In genomic region chr3:45224824-45225464, GRCh38 we compare ENCODE assay signal across 8 cellular contexts. TPM values are rescaled to one million over a fixed set of nuclear protein-coding genes. Genes with fewer than 3 reads are reported as not detected.
DNase-seq lines count a peak whose midpoint lies in the region; ATAC-seq and TF ChIP-seq lines count a peak whose summit lies in the region.

No MANE protein-coding gene starts in this region.

- peaks cover 87% of the 10 kb centered on the region for H3K27me3 Mint-ChIP-seq in activated T-cell treated with anti-CD3 and anti-CD28 coated beads, Interleukin-2, amount 50 U/mL, for 72 hours (ENCODE audit: low read depth)
- H3K27me3 Mint-ChIP-seq in natural killer cell (ENCODE audit: low read depth in 2 of 2) = peaks cover 56 to 74% of the 10 kb centered on the region in 2 donors

- ATAC-seq in HG02623 (IDR thresholded peaks at IDR 0.05; ENCODE audit: unreplicated experiment) = peak; percentile 23
- peak; percentile 43 to 59 for ATAC-seq in activated T-cell treated with anti-CD3 and anti-CD28 coated beads, Interleukin-2, amount 50 U/mL, for 72 hours (replicated peaks in 1 of 2)
- ATAC-seq in natural killer cell = peak; percentile 16 to 38 (median 30)

- H3K4me1 Mint-ChIP-seq in activated T-cell treated with anti-CD3 and anti-CD28 coated beads, Interleukin-2, amount 50 U/mL, for 72 hours (ENCODE audit: low read depth) = peaks cover 15% of the 10 kb centered on the region
- peaks cover 6 to 8% of the 10 kb centered on the region in 2 donors for H3K4me1 Mint-ChIP-seq in natural killer cell

- intact Hi-C loops in natural killer cell (cut with micrococcal nuclease) = no loop called here

- H3K4me3 Mint-ChIP-seq in activated T-cell treated with anti-CD3 and anti-CD28 coated beads, Interleukin-2, amount 50 U/mL, for 72 hours = peak overlapping the region; percentile 88 to 89
- H3K4me3 Mint-ChIP-seq in natural killer cell = peak overlapping the region; percentile 86

- DNase-seq in activated T-cell treated with anti-CD3 and anti-CD28 coated beads, Interleukin-2, amount 50 U/mL, for 1 hour = peak; percentile 30
- no peak for DNase-seq in activated T-cell treated with anti-CD3 and anti-CD28 coated beads for 4 hours
- peak; percentile 49 for DNase-seq in NCI-H226
- peak; percentile 54 to 58 for DNase-seq in activated T-cell treated with anti-CD3 and anti-CD28 coated beads, Interleukin-2, amount 50 U/mL, for 72 hours
- DNase-seq in foreskin fibroblast = peak; percentile 63 to 89
- peak; percentile 19 for DNase-seq in natural killer cell
- DNase-seq in central memory CD4-positive, alpha-beta T cell = no peak

- H3K27ac Mint-ChIP-seq in activated T-cell treated with anti-CD3 and anti-CD28 coated beads, Interleukin-2, amount 50 U/mL, for 72 hours = no peak overlapping the region
- H3K27ac Mint-ChIP-seq in natural killer cell = no peak overlapping the region

- peak overlapping the region; percentile 75 to 89 for H3K4me3 ChIP-seq in foreskin fibroblast (ENCODE audit: low read depth in 1 of 2, low read length in 2 of 2)

- TF ChIP-seq CTCF in foreskin fibroblast (IDR thresholded peaks at IDR 0.05; ENCODE audit: low read depth, low read length) (peak; percentile 29), natural killer cell (IDR thresholded peaks at IDR 0.05) (no peak)

- H3K36me3 Mint-ChIP-seq in activated T-cell treated with anti-CD3 and anti-CD28 coated beads, Interleukin-2, amount 50 U/mL, for 72 hours (ENCODE audit: insufficient read depth in 2 of 2) = peaks cover 0 to 2% of the 10 kb centered on the region in 2 donors
- H3K36me3 Mint-ChIP-seq in natural killer cell = no peaks in the 10 kb centered on the region

- no peaks in the 10 kb centered on the region for H3K9me3 Mint-ChIP-seq in activated T-cell treated with anti-CD3 and anti-CD28 coated beads, Interleukin-2, amount 50 U/mL, for 72 hours
- H3K9me3 Mint-ChIP-seq in natural killer cell = no peaks in the 10 kb centered on the region

RNA-seq across cellular contexts. Expression of gene TMEM158, which starts 1.1 kb away (rescaled TPM):
- total RNA-seq in activated T-cell treated with anti-CD3 and anti-CD28 coated beads, Interleukin-2, amount 50 U/mL, for 72 hours = not detected
- total RNA-seq in natural killer cell = under 1 TPM in 2 of 3 donors, not detected in 1; 0.40 to 0.47 TPM

Comparison
In these comparisons a context has a peak if more than half of its experiments do, and no peak if none do; other contexts are left out.
1. DNase-seq: peak in activated T-cell treated with anti-CD3 and anti-CD28 coated beads, Interleukin-2, amount 50 U/mL, for 1 hour (single experiment), NCI-H226 (single experiment), activated T-cell treated with anti-CD3 and anti-CD28 coated beads, Interleukin-2, amount 50 U/mL, for 72 hours (2 of 2), foreskin fibroblast (2 of 2) and natural killer cell (single experiment); none in activated T-cell treated with anti-CD3 and anti-CD28 coated beads for 4 hours (single experiment) and central memory CD4-positive, alpha-beta T cell (single experiment).
2. Peak in every context shown above with its lines, with median percentiles within 50 percentile points of each other: ATAC-seq.